In the genomic region with DNA sequence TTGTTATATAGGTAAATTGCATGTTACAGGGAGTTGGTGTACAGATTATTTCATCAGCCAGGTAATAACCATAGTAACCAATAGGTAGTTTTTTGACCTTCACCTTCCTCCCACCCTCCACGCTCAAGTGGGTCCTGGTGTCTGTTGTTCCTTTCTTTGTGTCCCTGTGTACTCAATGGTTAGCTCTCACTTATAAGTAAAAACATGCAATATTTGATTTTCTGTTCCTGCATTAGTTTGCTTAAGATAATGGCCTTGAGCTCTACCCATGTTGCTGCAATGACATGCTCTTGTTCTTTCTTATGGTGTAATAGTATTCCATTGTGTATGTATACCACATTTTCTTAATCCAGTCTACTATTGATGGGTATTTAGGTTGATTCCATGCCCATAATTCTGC, we compare ENCODE assay signal across 1 cellular context.
TF ChIP-seq lines count a peak whose summit lies in the region.

No MANE protein-coding gene starts in this region.

TF ChIP-seq in HepG2, 621 proteins besides CTCF, POLR2A, EP300 and RAD21 (continued from another document and continues in another):
- TF ChIP-seq, protein P1, sequence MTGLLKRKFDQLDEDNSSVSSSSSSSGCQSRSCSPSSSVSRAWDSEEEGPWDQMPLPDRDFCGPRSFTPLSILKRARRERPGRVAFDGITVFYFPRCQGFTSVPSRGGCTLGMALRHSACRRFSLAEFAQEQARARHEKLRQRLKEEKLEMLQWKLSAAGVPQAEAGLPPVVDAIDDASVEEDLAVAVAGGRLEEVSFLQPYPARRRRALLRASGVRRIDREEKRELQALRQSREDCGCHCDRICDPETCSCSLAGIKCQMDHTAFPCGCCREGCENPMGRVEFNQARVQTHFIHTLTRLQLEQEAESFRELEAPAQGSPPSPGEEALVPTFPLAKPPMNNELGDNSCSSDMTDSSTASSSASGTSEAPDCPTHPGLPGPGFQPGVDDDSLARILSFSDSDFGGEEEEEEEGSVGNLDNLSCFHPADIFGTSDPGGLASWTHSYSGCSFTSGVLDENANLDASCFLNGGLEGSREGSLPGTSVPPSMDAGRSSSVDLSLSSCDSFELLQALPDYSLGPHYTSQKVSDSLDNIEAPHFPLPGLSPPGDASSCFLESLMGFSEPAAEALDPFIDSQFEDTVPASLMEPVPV (CRISPR knock-in tag; IDR thresholded peaks at IDR 0.05): no peak
- TF ChIP-seq HMG20B (CRISPR knock-in tag; conservative IDR thresholded peaks at IDR 0.05) (no peak), RXRA (CRISPR knock-in tag; IDR thresholded peaks at IDR 0.05) (no peak; the same call in 1 of the 2 replicates), IRX3 (CRISPR knock-in tag; IDR thresholded peaks at IDR 0.05; ENCODE audit: borderline replicate concordance, low read depth) (no peak), SP1 (IDR thresholded peaks at IDR 0.05) (no peak), SP1 (CRISPR knock-in tag; IDR thresholded peaks at IDR 0.05) (no peak), SMYD3 (CRISPR knock-in tag; IDR thresholded peaks at IDR 0.05) (no peak), KLF15 (CRISPR knock-in tag; IDR thresholded peaks at IDR 0.05; ENCODE audit: borderline replicate concordance) (no peak), ZEB1 (IDR thresholded peaks at IDR 0.05; ENCODE audit: insufficient replicate concordance, low read depth) (peak; percentile 32), NR2F1 (CRISPR knock-in tag; IDR thresholded peaks at IDR 0.05) (peak in 1 of 2 experiments; percentile 45; a peak in 2 of 4 replicates), ZNF792 (CRISPR knock-in tag; IDR thresholded peaks at IDR 0.05) (no peak), ZNF782 (CRISPR knock-in tag; IDR thresholded peaks at IDR 0.05; ENCODE audit: borderline replicate concordance) (peak; percentile 76; the same call in 1 of the 2 replicates), GATA4 (IDR thresholded peaks at IDR 0.05; ENCODE audit: borderline replicate concordance, low read depth) (no peak), ELF1 (CRISPR knock-in tag; IDR thresholded peaks at IDR 0.05) (no peak), SALL1 (CRISPR knock-in tag; IDR thresholded peaks at IDR 0.05) (peak; percentile 62; the same call in 1 of the 2 replicates), ZNF225 (CRISPR knock-in tag; IDR thresholded peaks at IDR 0.05) (no peak), SIX1 (CRISPR knock-in tag; IDR thresholded peaks at IDR 0.05; ENCODE audit: borderline replicate concordance) (peak; percentile 43; the same call in 1 of the 2 replicates), ZNF670 (CRISPR knock-in tag; IDR thresholded peaks at IDR 0.05; ENCODE audit: borderline replicate concordance) (no peak), PRPF4 (IDR thresholded peaks at IDR 0.05; ENCODE audit: low read depth, low read length, poor library complexity, severe bottlenecking) (no peak), ZNF101 (CRISPR knock-in tag; IDR thresholded peaks at IDR 0.05; ENCODE audit: borderline replicate concordance, low read depth) (no peak), ZNF607 (CRISPR knock-in tag; IDR thresholded peaks at IDR 0.05; ENCODE audit: borderline replicate concordance) (no peak), POGZ (CRISPR knock-in tag; IDR thresholded peaks at IDR 0.05) (peak; percentile 81; the same call in 1 of the 2 replicates), POLR2AphosphoS5 (IDR thresholded peaks at IDR 0.05; ENCODE audit: low read depth, low read length) (no peak), GFI1 (CRISPR knock-in tag; IDR thresholded peaks at IDR 0.05; ENCODE audit: borderline replicate concordance) (no peak), ZFY (CRISPR knock-in tag; IDR thresholded peaks at IDR 0.05) (no peak), CHCHD3 (CRISPR knock-in tag; IDR thresholded peaks at IDR 0.05) (no peak), NFIB (CRISPR knock-in tag; IDR thresholded peaks at IDR 0.05; ENCODE audit: borderline replicate concordance) (no peak), FOXP1 (IDR thresholded peaks at IDR 0.05) (no peak), FOXP1 (CRISPR knock-in tag; IDR thresholded peaks at IDR 0.05) (peak; percentile 92), KDM2A (CRISPR knock-in tag; IDR thresholded peaks at IDR 0.05; ENCODE audit: borderline replicate concordance, low read depth) (no peak), PHF8 (CRISPR knock-in tag; IDR thresholded peaks at IDR 0.05) (no peak), MEIS2 (CRISPR knock-in tag; IDR thresholded peaks at IDR 0.05) (no peak), ZNF382 (CRISPR knock-in tag; IDR thresholded peaks at IDR 0.05; ENCODE audit: borderline replicate concordance) (no peak), FOXC1 (CRISPR knock-in tag; IDR thresholded peaks at IDR 0.05; ENCODE audit: borderline replicate concordance) (no peak), ZNF772 (CRISPR knock-in tag; IDR thresholded peaks at IDR 0.05) (no peak; the same call in 1 of the 2 replicates), XBP1 (CRISPR knock-in tag; IDR thresholded peaks at IDR 0.05) (no peak), TCF7 (IDR thresholded peaks at IDR 0.05; ENCODE audit: low read depth) (peak; percentile 57), FLYWCH1 (CRISPR knock-in tag; IDR thresholded peaks at IDR 0.05) (no peak), REXO4 (CRISPR knock-in tag; IDR thresholded peaks at IDR 0.05; ENCODE audit: borderline replicate concordance) (no peak)
- TF ChIP-seq, protein P2, sequence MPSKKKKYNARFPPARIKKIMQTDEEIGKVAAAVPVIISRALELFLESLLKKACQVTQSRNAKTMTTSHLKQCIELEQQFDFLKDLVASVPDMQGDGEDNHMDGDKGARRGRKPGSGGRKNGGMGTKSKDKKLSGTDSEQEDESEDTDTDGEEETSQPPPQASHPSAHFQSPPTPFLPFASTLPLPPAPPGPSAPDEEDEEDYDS (CRISPR knock-in tag; IDR thresholded peaks at IDR 0.05): no peak; the same call in 1 of the 2 replicates
- TF ChIP-seq, protein P3, sequence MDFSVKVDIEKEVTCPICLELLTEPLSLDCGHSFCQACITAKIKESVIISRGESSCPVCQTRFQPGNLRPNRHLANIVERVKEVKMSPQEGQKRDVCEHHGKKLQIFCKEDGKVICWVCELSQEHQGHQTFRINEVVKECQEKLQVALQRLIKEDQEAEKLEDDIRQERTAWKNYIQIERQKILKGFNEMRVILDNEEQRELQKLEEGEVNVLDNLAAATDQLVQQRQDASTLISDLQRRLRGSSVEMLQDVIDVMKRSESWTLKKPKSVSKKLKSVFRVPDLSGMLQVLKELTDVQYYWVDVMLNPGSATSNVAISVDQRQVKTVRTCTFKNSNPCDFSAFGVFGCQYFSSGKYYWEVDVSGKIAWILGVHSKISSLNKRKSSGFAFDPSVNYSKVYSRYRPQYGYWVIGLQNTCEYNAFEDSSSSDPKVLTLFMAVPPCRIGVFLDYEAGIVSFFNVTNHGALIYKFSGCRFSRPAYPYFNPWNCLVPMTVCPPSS (IDR thresholded peaks at IDR 0.05): no peak
- TF ChIP-seq, protein P4, sequence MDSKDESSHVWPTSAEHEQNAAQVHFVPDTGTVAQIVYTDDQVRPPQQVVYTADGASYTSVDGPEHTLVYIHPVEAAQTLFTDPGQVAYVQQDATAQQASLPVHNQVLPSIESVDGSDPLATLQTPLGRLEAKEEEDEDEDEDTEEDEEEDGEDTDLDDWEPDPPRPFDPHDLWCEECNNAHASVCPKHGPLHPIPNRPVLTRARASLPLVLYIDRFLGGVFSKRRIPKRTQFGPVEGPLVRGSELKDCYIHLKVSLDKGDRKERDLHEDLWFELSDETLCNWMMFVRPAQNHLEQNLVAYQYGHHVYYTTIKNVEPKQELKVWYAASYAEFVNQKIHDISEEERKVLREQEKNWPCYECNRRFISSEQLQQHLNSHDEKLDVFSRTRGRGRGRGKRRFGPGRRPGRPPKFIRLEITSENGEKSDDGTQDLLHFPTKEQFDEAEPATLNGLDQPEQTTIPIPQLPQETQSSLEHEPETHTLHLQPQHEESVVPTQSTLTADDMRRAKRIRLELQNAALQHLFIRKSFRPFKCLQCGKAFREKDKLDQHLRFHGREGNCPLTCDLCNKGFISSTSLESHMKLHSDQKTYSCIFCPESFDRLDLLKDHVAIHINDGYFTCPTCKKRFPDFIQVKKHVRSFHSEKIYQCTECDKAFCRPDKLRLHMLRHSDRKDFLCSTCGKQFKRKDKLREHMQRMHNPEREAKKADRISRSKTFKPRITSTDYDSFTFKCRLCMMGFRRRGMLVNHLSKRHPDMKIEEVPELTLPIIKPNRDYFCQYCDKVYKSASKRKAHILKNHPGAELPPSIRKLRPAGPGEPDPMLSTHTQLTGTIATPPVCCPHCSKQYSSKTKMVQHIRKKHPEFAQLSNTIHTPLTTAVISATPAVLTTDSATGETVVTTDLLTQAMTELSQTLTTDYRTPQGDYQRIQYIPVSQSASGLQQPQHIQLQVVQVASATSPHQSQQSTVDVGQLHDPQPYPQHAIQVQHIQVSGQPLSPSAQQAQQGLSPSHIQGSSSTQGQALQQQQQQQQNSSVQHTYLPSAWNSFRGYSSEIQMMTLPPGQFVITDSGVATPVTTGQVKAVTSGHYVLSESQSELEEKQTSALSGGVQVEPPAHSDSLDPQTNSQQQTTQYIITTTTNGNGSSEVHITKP (CRISPR knock-in tag; IDR thresholded peaks at IDR 0.05; ENCODE audit: low read depth): no peak
- TF ChIP-seq, protein P5, sequence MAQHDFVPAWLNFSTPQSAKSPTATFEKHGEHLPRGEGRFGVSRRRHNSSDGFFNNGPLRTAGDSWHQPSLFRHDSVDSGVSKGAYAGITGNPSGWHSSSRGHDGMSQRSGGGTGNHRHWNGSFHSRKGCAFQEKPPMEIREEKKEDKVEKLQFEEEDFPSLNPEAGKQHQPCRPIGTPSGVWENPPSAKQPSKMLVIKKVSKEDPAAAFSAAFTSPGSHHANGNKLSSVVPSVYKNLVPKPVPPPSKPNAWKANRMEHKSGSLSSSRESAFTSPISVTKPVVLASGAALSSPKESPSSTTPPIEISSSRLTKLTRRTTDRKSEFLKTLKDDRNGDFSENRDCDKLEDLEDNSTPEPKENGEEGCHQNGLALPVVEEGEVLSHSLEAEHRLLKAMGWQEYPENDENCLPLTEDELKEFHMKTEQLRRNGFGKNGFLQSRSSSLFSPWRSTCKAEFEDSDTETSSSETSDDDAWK (CRISPR knock-in tag; IDR thresholded peaks at IDR 0.05): no peak
- TF ChIP-seq, protein P6, sequence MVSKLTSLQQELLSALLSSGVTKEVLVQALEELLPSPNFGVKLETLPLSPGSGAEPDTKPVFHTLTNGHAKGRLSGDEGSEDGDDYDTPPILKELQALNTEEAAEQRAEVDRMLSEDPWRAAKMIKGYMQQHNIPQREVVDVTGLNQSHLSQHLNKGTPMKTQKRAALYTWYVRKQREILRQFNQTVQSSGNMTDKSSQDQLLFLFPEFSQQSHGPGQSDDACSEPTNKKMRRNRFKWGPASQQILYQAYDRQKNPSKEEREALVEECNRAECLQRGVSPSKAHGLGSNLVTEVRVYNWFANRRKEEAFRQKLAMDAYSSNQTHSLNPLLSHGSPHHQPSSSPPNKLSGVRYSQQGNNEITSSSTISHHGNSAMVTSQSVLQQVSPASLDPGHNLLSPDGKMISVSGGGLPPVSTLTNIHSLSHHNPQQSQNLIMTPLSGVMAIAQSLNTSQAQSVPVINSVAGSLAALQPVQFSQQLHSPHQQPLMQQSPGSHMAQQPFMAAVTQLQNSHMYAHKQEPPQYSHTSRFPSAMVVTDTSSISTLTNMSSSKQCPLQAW (CRISPR knock-in tag; IDR thresholded peaks at IDR 0.05): no peak
- TF ChIP-seq, protein P7, sequence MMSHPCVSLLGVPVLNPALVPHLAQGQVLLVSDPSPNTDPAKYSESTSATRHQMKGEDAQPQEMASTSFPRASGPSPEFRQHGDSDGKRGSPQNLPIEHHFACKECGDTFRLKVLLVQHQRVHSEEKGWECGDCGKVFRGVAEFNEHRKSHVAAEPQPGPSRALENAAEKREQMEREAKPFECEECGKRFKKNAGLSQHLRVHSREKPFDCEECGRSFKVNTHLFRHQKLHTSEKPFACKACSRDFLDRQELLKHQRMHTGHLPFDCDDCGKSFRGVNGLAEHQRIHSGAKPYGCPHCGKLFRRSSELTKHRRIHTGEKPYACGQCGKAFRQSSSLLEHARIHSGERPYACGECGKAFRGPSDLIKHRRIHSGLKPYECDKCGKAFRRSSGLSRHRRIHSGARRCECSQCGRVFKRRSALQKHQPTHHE (CRISPR knock-in tag; IDR thresholded peaks at IDR 0.05; ENCODE audit: borderline replicate concordance): no peak
- TF ChIP-seq, protein P8, sequence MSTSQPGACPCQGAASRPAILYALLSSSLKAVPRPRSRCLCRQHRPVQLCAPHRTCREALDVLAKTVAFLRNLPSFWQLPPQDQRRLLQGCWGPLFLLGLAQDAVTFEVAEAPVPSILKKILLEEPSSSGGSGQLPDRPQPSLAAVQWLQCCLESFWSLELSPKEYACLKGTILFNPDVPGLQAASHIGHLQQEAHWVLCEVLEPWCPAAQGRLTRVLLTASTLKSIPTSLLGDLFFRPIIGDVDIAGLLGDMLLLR (CRISPR knock-in tag; IDR thresholded peaks at IDR 0.05): no peak
- TF ChIP-seq, protein P9, sequence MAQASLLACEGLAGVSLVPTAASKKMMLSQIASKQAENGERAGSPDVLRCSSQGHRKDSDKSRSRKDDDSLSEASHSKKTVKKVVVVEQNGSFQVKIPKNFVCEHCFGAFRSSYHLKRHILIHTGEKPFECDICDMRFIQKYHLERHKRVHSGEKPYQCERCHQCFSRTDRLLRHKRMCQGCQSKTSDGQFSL (CRISPR knock-in tag; IDR thresholded peaks at IDR 0.05): no peak
- TF ChIP-seq, protein P10, sequence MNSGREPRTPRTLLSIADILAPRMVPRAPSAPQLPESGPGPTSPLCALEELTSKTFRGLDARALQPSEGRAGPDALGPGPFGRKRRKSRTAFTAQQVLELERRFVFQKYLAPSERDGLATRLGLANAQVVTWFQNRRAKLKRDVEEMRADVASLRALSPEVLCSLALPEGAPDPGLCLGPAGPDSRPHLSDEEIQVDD (CRISPR knock-in tag; IDR thresholded peaks at IDR 0.05; ENCODE audit: borderline replicate concordance): no peak
- TF ChIP-seq, protein P11, sequence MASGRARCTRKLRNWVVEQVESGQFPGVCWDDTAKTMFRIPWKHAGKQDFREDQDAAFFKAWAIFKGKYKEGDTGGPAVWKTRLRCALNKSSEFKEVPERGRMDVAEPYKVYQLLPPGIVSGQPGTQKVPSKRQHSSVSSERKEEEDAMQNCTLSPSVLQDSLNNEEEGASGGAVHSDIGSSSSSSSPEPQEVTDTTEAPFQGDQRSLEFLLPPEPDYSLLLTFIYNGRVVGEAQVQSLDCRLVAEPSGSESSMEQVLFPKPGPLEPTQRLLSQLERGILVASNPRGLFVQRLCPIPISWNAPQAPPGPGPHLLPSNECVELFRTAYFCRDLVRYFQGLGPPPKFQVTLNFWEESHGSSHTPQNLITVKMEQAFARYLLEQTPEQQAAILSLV (CRISPR knock-in tag; IDR thresholded peaks at IDR 0.05; ENCODE audit: borderline replicate concordance): no peak
- TF ChIP-seq, protein P12, sequence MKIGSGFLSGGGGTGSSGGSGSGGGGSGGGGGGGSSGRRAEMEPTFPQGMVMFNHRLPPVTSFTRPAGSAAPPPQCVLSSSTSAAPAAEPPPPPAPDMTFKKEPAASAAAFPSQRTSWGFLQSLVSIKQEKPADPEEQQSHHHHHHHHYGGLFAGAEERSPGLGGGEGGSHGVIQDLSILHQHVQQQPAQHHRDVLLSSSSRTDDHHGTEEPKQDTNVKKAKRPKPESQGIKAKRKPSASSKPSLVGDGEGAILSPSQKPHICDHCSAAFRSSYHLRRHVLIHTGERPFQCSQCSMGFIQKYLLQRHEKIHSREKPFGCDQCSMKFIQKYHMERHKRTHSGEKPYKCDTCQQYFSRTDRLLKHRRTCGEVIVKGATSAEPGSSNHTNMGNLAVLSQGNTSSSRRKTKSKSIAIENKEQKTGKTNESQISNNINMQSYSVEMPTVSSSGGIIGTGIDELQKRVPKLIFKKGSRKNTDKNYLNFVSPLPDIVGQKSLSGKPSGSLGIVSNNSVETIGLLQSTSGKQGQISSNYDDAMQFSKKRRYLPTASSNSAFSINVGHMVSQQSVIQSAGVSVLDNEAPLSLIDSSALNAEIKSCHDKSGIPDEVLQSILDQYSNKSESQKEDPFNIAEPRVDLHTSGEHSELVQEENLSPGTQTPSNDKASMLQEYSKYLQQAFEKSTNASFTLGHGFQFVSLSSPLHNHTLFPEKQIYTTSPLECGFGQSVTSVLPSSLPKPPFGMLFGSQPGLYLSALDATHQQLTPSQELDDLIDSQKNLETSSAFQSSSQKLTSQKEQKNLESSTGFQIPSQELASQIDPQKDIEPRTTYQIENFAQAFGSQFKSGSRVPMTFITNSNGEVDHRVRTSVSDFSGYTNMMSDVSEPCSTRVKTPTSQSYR (CRISPR knock-in tag; IDR thresholded peaks at IDR 0.05; ENCODE audit: borderline replicate concordance): peak; percentile 25; the same call in 1 of the 2 replicates
